Comparison of ENCODE assay signal across 30 cellular contexts in genomic region chr17:9828296-9829059, GRCh38. TPM values are rescaled to one million over a fixed set of nuclear protein-coding genes. Genes with fewer than 3 reads are reported as not detected.
A peak's percentile ranks its signal among the peaks of the same experiment; 100 is the strongest.
DNase-seq lines count a peak whose midpoint lies in the region; TF ChIP-seq lines count a peak whose summit lies in the region.
"Had no signal": no experiment of that assay in that cellular context is flagged by ENCODE, and none has a peak within 500 bp of the region (broad histone marks: within the 10 kb centered on the region; RNA-seq: fewer than 3 reads in every experiment).

No MANE protein-coding gene starts in this region.

- H3K36me3 Mint-ChIP-seq in chondrocyte (ENCODE audit: low read depth) = no peaks in the 10 kb centered on the region
- H3K36me3 Mint-ChIP-seq: activated CD4-positive, alpha-beta memory T cell treated with anti-CD3 and anti-CD28 coated beads for 36 hours; activated naive CD4-positive, alpha-beta T cell treated with anti-CD3 and anti-CD28 coated beads, Interleukin-2, amount 10 ng/mL, durations not matched to agents 7 days and 5 days; CD14-positive monocyte had no signal

- no peaks in the 10 kb centered on the region for H3K4me1 ChIP-seq in osteoblast (ENCODE audit: insufficient read depth, low read length)
- H3K4me1 ChIP-seq: Peyer's patch, SJCRH30, thyroid gland had no signal

- H3K27me3 Mint-ChIP-seq in chondrocyte (ENCODE audit: low read depth) = no peaks in the 10 kb centered on the region
- H3K27me3 Mint-ChIP-seq: activated naive CD4-positive, alpha-beta T cell treated with anti-CD3 and anti-CD28 coated beads, Interleukin-2, amount 10 ng/mL, durations not matched to agents 7 days and 5 days had no signal

- no peaks in the 10 kb centered on the region for H4K20me1 ChIP-seq in osteoblast (ENCODE audit: insufficient read depth, low read length)

- H3K36me3 ChIP-seq in osteoblast (ENCODE audit: insufficient read depth, low read length) = no peaks in the 10 kb centered on the region
- H3K36me3 ChIP-seq: Peyer's patch, SJCRH30, thyroid gland had no signal

- H3K27ac ChIP-seq in osteoblast (ENCODE audit: low read depth, low read length) = no peak overlapping the region
- H3K27ac ChIP-seq: SJCRH30, thyroid gland had no signal

- H3K9me3 ChIP-seq in osteoblast (ENCODE audit: low read depth, low read length) = no peaks in the 10 kb centered on the region
- H3K9me3 ChIP-seq: Peyer's patch, SJCRH30, thyroid gland had no signal

- TF ChIP-seq CTCF in chondrocyte (IDR thresholded peaks at IDR 0.05) (no peak), osteoblast (IDR thresholded peaks at IDR 0.05; ENCODE audit: extremely low read depth, low read depth, low read length) (no peak)

- H3K4me3 ChIP-seq in osteoblast (ENCODE audit: insufficient read depth, low read length) = no peak overlapping the region
- H3K4me3 ChIP-seq: Peyer's patch, SJCRH30, thyroid gland had no signal

- no peaks in the 10 kb centered on the region for H3K27me3 ChIP-seq in osteoblast (ENCODE audit: insufficient read depth, low read length)
- H3K27me3 ChIP-seq: Peyer's patch, SJCRH30, thyroid gland had no signal

- H3K4me2 ChIP-seq in osteoblast (ENCODE audit: insufficient read depth, low read length) = no peak overlapping the region

- no peaks in the 10 kb centered on the region for H3K79me2 ChIP-seq in osteoblast (ENCODE audit: insufficient read depth, low read length)

- DNase-seq in chondrocyte (ENCODE audit: low spot score) = no peak
- peak; percentile 55 for DNase-seq in islet precursor cell
- DNase-seq in osteoblast (ENCODE audit: insufficient read length, low spot score, missing footprints) = no peak
- no peak for DNase-seq in NCI-H2196 treated with DMSO at 0.1 percent for 48 hours (lab: John Stamatoyannopoulos, UW; ENCODE audit: unreplicated experiment)
- DNase-seq in stimulated activated CD4-positive, alpha-beta T cell treated with anti-CD3 and anti-CD28 coated beads, Interleukin-4, amount 100 ng/mL, for 1 hour = no peak
- DNase-seq in NCI-H774 (lab: John Stamatoyannopoulos, UW) = no peak
- no peak for DNase-seq in iPS-NIHi11 (ENCODE audit: low spot score)
- DNase-seq: activated CD4-positive, alpha-beta memory T cell treated with anti-CD3 and anti-CD28 coated beads for 36 hours; activated CD8-positive, alpha-beta memory T cell treated with anti-CD3 and anti-CD28 coated beads, Interleukin-2, amount 50 U/mL, for 48 hours; activated naive CD4-positive, alpha-beta T cell treated with anti-CD3 and anti-CD28 coated beads, Interleukin-2, amount 10 ng/mL, durations not matched to agents 7 days and 5 days; cortex of kidney; effector memory CD8-positive, alpha-beta T cell; foreskin melanocyte; hypothalamus; KBM-7; NCI-H1105; NCI-H2029; NCI-H69; Peyer's patch; SJCRH30; stimulated activated naive CD4-positive, alpha-beta T cell; thyroid gland had no signal

- peak overlapping the region; percentile 88 for H3K27ac Mint-ChIP-seq in chondrocyte (ENCODE audit: unreplicated experiment)
- H3K27ac Mint-ChIP-seq: activated CD4-positive, alpha-beta memory T cell treated with anti-CD3 and anti-CD28 coated beads for 36 hours; activated naive CD4-positive, alpha-beta T cell treated with anti-CD3 and anti-CD28 coated beads, Interleukin-2, amount 10 ng/mL, durations not matched to agents 7 days and 5 days; CD14-positive monocyte; effector memory CD8-positive, alpha-beta T cell; progenitor cell of endocrine pancreas had no signal

- peaks cover 2% of the 10 kb centered on the region for H3K9me3 Mint-ChIP-seq in chondrocyte (ENCODE audit: low read depth)
- H3K9me3 Mint-ChIP-seq: activated CD4-positive, alpha-beta memory T cell treated with anti-CD3 and anti-CD28 coated beads for 36 hours; activated naive CD4-positive, alpha-beta T cell treated with anti-CD3 and anti-CD28 coated beads, Interleukin-2, amount 10 ng/mL, durations not matched to agents 7 days and 5 days; effector memory CD8-positive, alpha-beta T cell; neural crest cell had no signal

- peaks cover 55% of the 10 kb centered on the region for H3K4me1 Mint-ChIP-seq in chondrocyte (ENCODE audit: low read depth)
- H3K4me1 Mint-ChIP-seq: activated naive CD4-positive, alpha-beta T cell treated with anti-CD3 and anti-CD28 coated beads, Interleukin-2, amount 10 ng/mL, durations not matched to agents 7 days and 5 days; CD14-positive monocyte; neural crest cell had no signal

- H3K4me3 Mint-ChIP-seq in chondrocyte (ENCODE audit: unreplicated experiment) = peak overlapping the region; percentile 2
- H3K4me3 Mint-ChIP-seq: activated CD4-positive, alpha-beta memory T cell treated with anti-CD3 and anti-CD28 coated beads for 36 hours; activated naive CD4-positive, alpha-beta T cell treated with anti-CD3 and anti-CD28 coated beads, Interleukin-2, amount 10 ng/mL, durations not matched to agents 7 days and 5 days; CD14-positive monocyte; effector memory CD8-positive, alpha-beta T cell; neural crest cell had no signal

- peak overlapping the region; percentile 74 for H2AFZ ChIP-seq in osteoblast (ENCODE audit: low read length)

RNA-seq across cellular contexts. Expression of gene GLP2R, which starts 2.8 kb away (rescaled TPM):
- total RNA-seq in chondrocyte (2.2 to 5.4 TPM (median 2.3 TPM) in 3 replicates), osteoblast (under 0.01 TPM in 1 of 2 replicates, not detected in the other)
- total RNA-seq: activated CD4-positive, alpha-beta memory T cell treated with anti-CD3 and anti-CD28 coated beads for 36 hours; mononuclear cell; neural crest cell; progenitor cell of endocrine pancreas; SJCRH30 had no signal

RNA-seq across cellular contexts. Expression of gene GSG1L2, which starts 6.6 kb away (rescaled TPM):
- not detected in 3 replicates for total RNA-seq in chondrocyte
- total RNA-seq in osteoblast = not detected in 2 replicates
- total RNA-seq: activated CD4-positive, alpha-beta memory T cell treated with anti-CD3 and anti-CD28 coated beads for 36 hours; bronchial epithelial cell; liver; MCF 10A; mononuclear cell; neural crest cell; Peyer's patch; progenitor cell of endocrine pancreas; sciatic nerve; SJCRH30; thyroid gland had no signal

RNA-seq across cellular contexts. Expression of gene DHRS7C, which starts 37.1 kb away (rescaled TPM):
- 0.62 to 1.8 TPM in 2 of 3 replicates, not detected in the other for total RNA-seq in chondrocyte
- total RNA-seq in osteoblast = not detected in 2 replicates
- total RNA-seq: activated CD4-positive, alpha-beta memory T cell treated with anti-CD3 and anti-CD28 coated beads for 36 hours; bronchial epithelial cell; MCF 10A; mononuclear cell; neural crest cell; Peyer's patch; progenitor cell of endocrine pancreas; sciatic nerve; SJCRH30; thyroid gland had no signal
